8 cellular contexts compared by ENCODE assay signal in the genomic region with DNA sequence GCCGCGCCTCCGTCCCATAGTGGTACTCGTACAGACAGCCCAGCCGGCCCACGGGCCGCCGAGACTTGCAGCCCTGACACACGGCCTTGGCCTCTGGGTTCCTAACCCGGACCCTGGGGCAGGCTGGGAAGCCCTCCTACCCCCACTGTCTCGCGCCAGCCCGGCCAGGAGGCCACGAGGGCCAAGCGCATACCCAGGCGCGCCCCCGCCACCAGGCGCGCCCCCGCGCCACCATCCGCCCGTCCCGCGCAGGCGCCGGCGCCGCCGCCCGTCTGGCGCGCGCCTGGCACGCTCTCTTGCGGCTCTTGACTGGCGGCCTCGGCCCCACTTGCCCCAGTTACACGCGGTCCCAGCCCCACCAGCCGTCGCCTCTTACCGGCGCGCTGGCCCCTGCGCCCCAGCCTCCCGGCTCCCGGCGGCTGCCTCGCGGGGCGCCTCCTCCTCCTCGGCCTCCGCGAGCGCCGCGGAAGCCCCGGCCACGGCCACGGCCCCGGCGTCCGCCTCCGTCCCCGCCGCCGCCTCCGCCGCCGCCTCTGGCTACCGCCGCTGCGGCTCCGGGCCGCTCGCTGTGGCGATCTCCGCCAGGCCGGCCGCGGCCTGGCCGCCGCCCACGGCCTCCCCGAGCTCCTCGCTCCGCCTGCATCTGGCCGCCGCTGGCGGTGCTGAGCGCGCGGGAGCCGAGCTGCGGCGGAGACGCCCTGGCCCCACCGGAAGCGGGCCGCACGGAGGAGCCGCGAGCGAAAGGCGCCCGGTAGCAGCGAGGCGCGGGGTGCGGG. TPM values are rescaled to one million over a fixed set of nuclear protein-coding genes. Genes with fewer than 3 reads are reported as not detected.
A peak's percentile ranks its signal among the peaks of the same experiment; 100 is the strongest.
DNase-seq lines count a peak whose midpoint lies in the region; ATAC-seq and TF ChIP-seq lines count a peak whose summit lies in the region.

No MANE protein-coding gene starts in this region.

- no peaks in the 10 kb centered on the region for H3K27me3 ChIP-seq in CD4-positive, alpha-beta memory T cell (ENCODE audit: insufficient read depth, low read length)

- H3K27ac Mint-ChIP-seq in CD4-positive, alpha-beta memory T cell = peak overlapping the region; percentile 83 to 96 (median 93)
- no peak overlapping the region for H3K27ac Mint-ChIP-seq in endothelial cell (ENCODE audit: unreplicated experiment)

- peak; percentile 65 to 74 (median 70) for DNase-seq in CD4-positive, alpha-beta memory T cell
- DNase-seq in NOMO-1 (lab: John Stamatoyannopoulos, UW; ENCODE audit: unreplicated experiment in 2 of 2) (peak; percentile 50 to 80), endothelial cell (ENCODE audit: low spot score) (peak; percentile 69), midbrain (lab: John Stamatoyannopoulos, UW) (peak; percentile 81)
- peak; percentile 15 for DNase-seq in activated CD8-positive, alpha-beta memory T cell treated with anti-CD3 and anti-CD28 coated beads, Interleukin-2, amount 50 U/mL, for 24 hours (ENCODE audit: extremely low read depth)
- DNase-seq in stimulated activated CD8-positive, alpha-beta memory T cell treated with anti-CD3 and anti-CD28 coated beads, Interleukin-2, amount 100 ng/mL, for 1 hour (ENCODE audit: low read depth in 2 of 2) = peak; percentile 53 to 55

- no peaks in the 10 kb centered on the region for H3K36me3 ChIP-seq in CD4-positive, alpha-beta memory T cell (ENCODE audit: insufficient read depth, low read length)

- H3K27ac ChIP-seq in CD4-positive, alpha-beta memory T cell (ENCODE audit: low read depth, low read length) = peak overlapping the region; percentile 73

- H3K4me1 Mint-ChIP-seq in CD4-positive, alpha-beta memory T cell = peaks cover 9 to 24% (median 15%) of the 10 kb centered on the region in 4 donors
- peaks cover 3% of the 10 kb centered on the region for H3K4me1 Mint-ChIP-seq in endothelial cell (ENCODE audit: unreplicated experiment)

- POLR2A ChIA-PET in CD4-positive, alpha-beta memory T cell (lab: Charles Lee; ENCODE audit: partially characterized antibody) = interaction anchor here (0.6 to 3.2 kb wide), 13 partner anchors 20 to 950 kb away, joined by 3 to 13 read pairs (median 5); partner anchors contain the start of genes AQR, EMC4, EMC7 and KATNBL1

- no peaks in the 10 kb centered on the region for H3K9me3 Mint-ChIP-seq in CD4-positive, alpha-beta memory T cell
- H3K9me3 Mint-ChIP-seq in endothelial cell (ENCODE audit: unreplicated experiment) = no peaks in the 10 kb centered on the region

- ATAC-seq in GM19397 (IDR thresholded peaks at IDR 0.05; ENCODE audit: unreplicated experiment) (peak; percentile 82), HG03521 (IDR thresholded peaks at IDR 0.05; ENCODE audit: unreplicated experiment) (peak; percentile 64)

- no peaks in the 10 kb centered on the region for H3K9me3 ChIP-seq in CD4-positive, alpha-beta memory T cell (ENCODE audit: control insufficient read depth in 1 of 2, low read length in 2 of 2)

- H3K36me3 Mint-ChIP-seq in CD4-positive, alpha-beta memory T cell = peaks cover 0 to 1% of the 10 kb centered on the region in 2 donors
- H3K36me3 Mint-ChIP-seq in endothelial cell (ENCODE audit: low read depth, unreplicated experiment) = no peaks in the 10 kb centered on the region

- no peaks in the 10 kb centered on the region for H3K27me3 Mint-ChIP-seq in CD4-positive, alpha-beta memory T cell
- no peaks in the 10 kb centered on the region for H3K27me3 Mint-ChIP-seq in endothelial cell (ENCODE audit: unreplicated experiment)

- intact Hi-C loops in CD4-positive, alpha-beta memory T cell (cut with micrococcal nuclease) = loop anchor here (1.0 to 2.0 kb wide), 6 partner anchors 64 to 950 kb away; partner anchors contain the start of genes GOLGA8B, KATNBL1, NOP10 and NUTM1

- peak overlapping the region; percentile 85 to 97 (median 94) for H3K4me3 Mint-ChIP-seq in CD4-positive, alpha-beta memory T cell
- H3K4me3 Mint-ChIP-seq in endothelial cell (ENCODE audit: unreplicated experiment) = peak overlapping the region; percentile 97

- H3K4me1 ChIP-seq in CD4-positive, alpha-beta memory T cell (ENCODE audit: insufficient read depth, low read length) = peaks cover 13% of the 10 kb centered on the region

- peak overlapping the region; percentile 92 to 96 for H3K4me3 ChIP-seq in CD4-positive, alpha-beta memory T cell (ENCODE audit: low read length in 2 of 2)

- no peak for TF ChIP-seq CTCF in endothelial cell (IDR thresholded peaks at IDR 0.05; ENCODE audit: unreplicated experiment)

- CTCF ChIA-PET in CD4-positive, alpha-beta memory T cell (lab: Charles Lee; ENCODE audit: partially characterized antibody) = interaction anchor here (1.0 kb wide), 1 partner anchor 171 kb away, joined by 3 read pairs; the partner anchor contains the start of gene KATNBL1

RNA-seq across cellular contexts. Expression of gene AVEN, which starts 0.4 kb away (rescaled TPM):
- 1 to 10 TPM; 7.1 to 7.8 TPM for total RNA-seq in CD4-positive, alpha-beta memory T cell
- 10 to 100 TPM; 12.0 to 12.6 TPM for polyA plus RNA-seq in CD4-positive, alpha-beta memory T cell
- total RNA-seq in endothelial cell (ENCODE audit: unreplicated experiment) = 14.8 TPM

Comparison
In these comparisons a context has a peak if more than half of its experiments do, and no peak if none do; other contexts are left out.
1. Peak in every context shown above with its lines: DNase-seq, ATAC-seq, H3K4me3 ChIP-seq and H3K27ac ChIP-seq.
2. DNase-seq: peak in every context shown above with its lines; median percentile 81 in midbrain; 70 in CD4-positive, alpha-beta memory T cell; 69 in endothelial cell; 65 in NOMO-1; 54 in stimulated activated CD8-positive, alpha-beta memory T cell treated with anti-CD3 and anti-CD28 coated beads, Interleukin-2, amount 100 ng/mL, for 1 hour; 15 in activated CD8-positive, alpha-beta memory T cell treated with anti-CD3 and anti-CD28 coated beads, Interleukin-2, amount 50 U/mL, for 24 hours.